Comparison of ENCODE assay signal across 1 cellular context in the genomic region with DNA sequence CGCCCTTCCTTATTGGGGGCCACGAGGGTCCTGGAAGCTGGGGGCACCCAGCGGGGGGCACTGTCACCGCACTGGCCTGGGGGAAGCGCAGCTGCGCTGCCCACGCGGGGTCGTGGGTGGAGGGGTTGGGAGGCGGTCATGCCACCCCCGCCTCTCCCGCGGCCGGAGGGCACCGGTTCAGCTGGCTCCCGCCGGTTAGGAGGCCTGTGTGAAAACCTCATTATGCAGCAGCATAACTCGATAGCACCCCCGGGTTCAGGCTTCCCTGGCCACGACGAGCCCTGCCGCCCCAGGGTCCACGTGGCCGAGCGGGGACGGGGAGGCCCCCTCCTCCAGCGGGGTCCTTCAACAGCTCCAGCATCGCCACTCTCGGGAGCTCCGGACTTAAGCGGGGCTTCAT.
TF ChIP-seq lines count a peak whose summit lies in the region.

No MANE protein-coding gene starts in this region.

TF ChIP-seq in GM23338, 12 proteins besides CTCF, POLR2A, EP300 and RAD21 (continued from another document):
- TF ChIP-seq, protein P1, sequence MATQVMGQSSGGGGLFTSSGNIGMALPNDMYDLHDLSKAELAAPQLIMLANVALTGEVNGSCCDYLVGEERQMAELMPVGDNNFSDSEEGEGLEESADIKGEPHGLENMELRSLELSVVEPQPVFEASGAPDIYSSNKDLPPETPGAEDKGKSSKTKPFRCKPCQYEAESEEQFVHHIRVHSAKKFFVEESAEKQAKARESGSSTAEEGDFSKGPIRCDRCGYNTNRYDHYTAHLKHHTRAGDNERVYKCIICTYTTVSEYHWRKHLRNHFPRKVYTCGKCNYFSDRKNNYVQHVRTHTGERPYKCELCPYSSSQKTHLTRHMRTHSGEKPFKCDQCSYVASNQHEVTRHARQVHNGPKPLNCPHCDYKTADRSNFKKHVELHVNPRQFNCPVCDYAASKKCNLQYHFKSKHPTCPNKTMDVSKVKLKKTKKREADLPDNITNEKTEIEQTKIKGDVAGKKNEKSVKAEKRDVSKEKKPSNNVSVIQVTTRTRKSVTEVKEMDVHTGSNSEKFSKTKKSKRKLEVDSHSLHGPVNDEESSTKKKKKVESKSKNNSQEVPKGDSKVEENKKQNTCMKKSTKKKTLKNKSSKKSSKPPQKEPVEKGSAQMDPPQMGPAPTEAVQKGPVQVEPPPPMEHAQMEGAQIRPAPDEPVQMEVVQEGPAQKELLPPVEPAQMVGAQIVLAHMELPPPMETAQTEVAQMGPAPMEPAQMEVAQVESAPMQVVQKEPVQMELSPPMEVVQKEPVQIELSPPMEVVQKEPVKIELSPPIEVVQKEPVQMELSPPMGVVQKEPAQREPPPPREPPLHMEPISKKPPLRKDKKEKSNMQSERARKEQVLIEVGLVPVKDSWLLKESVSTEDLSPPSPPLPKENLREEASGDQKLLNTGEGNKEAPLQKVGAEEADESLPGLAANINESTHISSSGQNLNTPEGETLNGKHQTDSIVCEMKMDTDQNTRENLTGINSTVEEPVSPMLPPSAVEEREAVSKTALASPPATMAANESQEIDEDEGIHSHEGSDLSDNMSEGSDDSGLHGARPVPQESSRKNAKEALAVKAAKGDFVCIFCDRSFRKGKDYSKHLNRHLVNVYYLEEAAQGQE (IDR thresholded peaks at IDR 0.05; ENCODE audit: unreplicated experiment): no peak
- TF ChIP-seq POLR2AphosphoS5 (IDR thresholded peaks at IDR 0.05; ENCODE audit: low read depth) (no peak), EZH2phosphoT487 (IDR thresholded peaks at IDR 0.05; ENCODE audit: unreplicated experiment) (no peak), ZNF462 (CRISPR knock-in tag; IDR thresholded peaks at IDR 0.05) (no peak), NANOG (IDR thresholded peaks at IDR 0.05; ENCODE audit: borderline replicate concordance) (no peak)
